ENCODE assay signal across 33 cellular contexts in the genomic region with DNA sequence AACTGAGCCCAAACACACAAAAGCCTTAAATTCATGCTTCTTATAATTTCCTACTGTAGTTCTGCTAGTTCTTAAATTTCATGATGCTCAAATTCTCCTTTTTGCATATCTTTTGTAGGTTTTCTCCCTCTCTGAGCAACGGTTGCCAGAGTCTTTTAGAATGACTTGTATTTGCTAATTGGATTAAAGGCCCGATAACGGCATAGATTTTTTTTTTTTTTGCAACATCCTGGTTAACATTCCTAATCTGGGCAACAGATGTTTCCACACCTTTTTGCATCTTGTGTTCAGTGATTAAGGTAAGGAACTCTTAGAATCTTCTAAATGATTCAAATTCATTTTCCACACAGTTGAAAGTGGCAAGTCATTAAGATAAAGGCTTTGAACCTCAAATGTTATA.
"Had no signal": no experiment of that assay in that cellular context is flagged by ENCODE, and none has a peak within 500 bp of the region (broad histone marks: within the 10 kb centered on the region; RNA-seq: fewer than 3 reads in every experiment).

No MANE protein-coding gene starts in this region.

- H3K4me1 ChIP-seq: adrenal gland, breast epithelium, colonic mucosa, esophagus squamous epithelium, gastroesophageal sphincter had no signal

- DNase-seq: activated B cell treated with CpG ODN at 0.5 μM for 24 hours; activated CD4-positive, alpha-beta T cell treated with anti-CD3 and anti-CD28 coated beads for 48 hours; activated CD4-positive, alpha-beta T cell treated with anti-CD3 and anti-CD28 coated beads, Interleukin-2, amount 50 U/mL, for 1 hour; activated CD4-positive, alpha-beta T cell treated with anti-CD3 and anti-CD28 coated beads, Interleukin-2, amount 50 U/mL, for 48 hours; activated CD8-positive, alpha-beta memory T cell treated with anti-CD3 and anti-CD28 coated beads, Interleukin-2, amount 10 ng/mL, durations not matched to agents 7 days and 5 days; activated CD8-positive, alpha-beta memory T cell treated with anti-CD3 and anti-CD28 coated beads, Interleukin-2, amount 50 U/mL, for 4 hours; activated CD8-positive, alpha-beta T cell treated with anti-CD3 and anti-CD28 coated beads for 36 hours; activated effector memory CD4-positive, alpha-beta T cell treated with anti-CD3 and anti-CD28 coated beads, Interleukin-2, amount 50 U/mL, for 16 hours; activated naive CD4-positive, alpha-beta T cell treated with anti-CD3 and anti-CD28 coated beads for 36 hours; activated naive CD8-positive, alpha-beta T cell treated with anti-CD3 and anti-CD28 coated beads for 36 hours; activated naive CD8-positive, alpha-beta T cell treated with anti-CD3 and anti-CD28 coated beads, Interleukin-2, amount 50 U/mL, for 24 hours; activated T-cell treated with anti-CD3 and anti-CD28 coated beads, Interleukin-2, amount 50 U/mL, for 1 hour; activated T-cell treated with anti-CD3 and anti-CD28 coated beads, Interleukin-2, amount 50 U/mL, for 48 hours; adrenal gland; amygdala; aorta; central memory CD4-positive, alpha-beta T cell; cerebellar nuclear complex; colonic mucosa; effector CD8-positive, alpha-beta T cell; esophagus squamous epithelium; foreskin melanocyte; heart right ventricle; T1000; WERI-Rb-1 had no signal

- ATAC-seq: activated CD4-positive, CD25-positive, alpha-beta regulatory T cell treated with anti-CD3 and anti-CD28 coated beads, Interleukin-2, amount 50 U/mL, for 24 hours; activated CD8-positive, alpha-beta memory T cell treated with anti-CD3 and anti-CD28 coated beads, Interleukin-2, amount 10 ng/mL, durations not matched to agents 7 days and 5 days; activated CD8-positive, alpha-beta T cell treated with anti-CD3 and anti-CD28 coated beads for 36 hours; activated naive CD8-positive, alpha-beta T cell treated with anti-CD3 and anti-CD28 coated beads, Interleukin-2, amount 50 U/mL, for 24 hours; gastroesophageal sphincter; heart right ventricle had no signal

- FAIRE-seq: endometrium, endothelial cell of umbilical vein had no signal

- H3K27me3 ChIP-seq: adrenal gland, cardiac muscle cell, colonic mucosa, esophagus squamous epithelium, gastroesophageal sphincter, hepatocyte had no signal

- H3K4me3 ChIP-seq: adrenal gland, breast epithelium, cardiac muscle cell, colonic mucosa, esophagus squamous epithelium, gastroesophageal sphincter, heart right ventricle, hepatocyte had no signal

- H3K27ac ChIP-seq: adrenal gland, breast epithelium, colonic mucosa, epithelial cell of prostate, esophagus squamous epithelium, gastroesophageal sphincter, heart right ventricle, hepatocyte, WERI-Rb-1 had no signal

- H3K36me3 ChIP-seq: adrenal gland, breast epithelium, cardiac muscle cell, colonic mucosa, esophagus squamous epithelium, gastroesophageal sphincter, heart right ventricle, WERI-Rb-1 had no signal

- H3K9me3 ChIP-seq: adrenal gland, breast epithelium, colonic mucosa, esophagus squamous epithelium, gastroesophageal sphincter had no signal
